In the genomic region with DNA sequence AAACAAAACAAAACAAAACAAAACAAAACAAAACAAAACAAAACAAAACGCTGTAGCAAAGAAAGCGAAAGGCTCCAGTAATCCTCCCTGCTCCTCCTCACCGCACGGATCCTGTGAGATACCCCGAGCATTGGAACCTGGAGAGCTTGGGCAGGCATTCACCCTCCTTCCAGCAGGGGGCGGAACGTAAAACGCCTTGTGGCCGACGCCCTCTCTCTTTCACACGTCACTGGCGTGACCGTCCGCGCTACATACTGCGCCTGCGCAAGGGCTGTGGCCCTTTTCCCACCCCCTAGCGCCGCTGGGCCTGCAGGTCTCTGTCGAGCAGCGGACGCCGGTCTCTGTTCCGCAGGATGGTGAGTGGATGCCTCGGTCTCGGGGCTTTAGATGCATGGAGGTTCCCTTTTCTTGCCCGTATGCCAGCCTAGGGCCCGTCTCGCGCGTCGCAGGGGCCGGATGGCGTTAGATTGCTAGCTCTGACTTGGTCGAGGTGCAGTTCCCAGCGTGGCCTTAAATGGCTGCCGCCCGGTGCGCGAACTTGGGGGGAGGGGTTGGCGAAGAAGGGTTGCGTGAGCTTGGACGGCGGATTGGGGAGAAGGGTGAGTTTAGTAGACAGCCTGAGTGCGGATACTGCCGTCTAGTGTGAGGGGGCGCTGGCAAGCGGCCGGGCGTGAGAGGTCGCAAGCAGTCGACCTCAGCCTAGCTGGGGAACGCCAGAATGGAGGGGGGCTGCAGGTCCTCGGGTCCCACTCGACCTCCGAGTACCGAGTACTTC, we compare ENCODE assay signal across 8 cellular contexts. TPM values are rescaled to one million over a fixed set of nuclear protein-coding genes. Genes with fewer than 3 reads are reported as not detected.
DNase-seq lines count a peak whose midpoint lies in the region; ATAC-seq and TF ChIP-seq lines count a peak whose summit lies in the region.

A gene (plus strand): TSS at position 279 of the 775 bp plus-strand sequence. CDS start 75 bp downstream, at position 354.

- whole genome bisulfite sequencing in adrenal gland, 4 donors, result 0 to 1% (median 0%) methylated on average over 39 to 57 of the region's 57 CpGs
- 0 to 1% methylated on average over 57 of the region's 57 CpGs for whole genome bisulfite sequencing in heart right ventricle, 2 donors

- H3K27me3 ChIP-seq in adrenal gland (no peaks in the 10 kb centered on the region), heart right ventricle (no peaks in the 10 kb centered on the region), upper lobe of right lung (no peaks in the 10 kb centered on the region)

- ATAC-seq in HG02870 (IDR thresholded peaks at IDR 0.05; ENCODE audit: unreplicated experiment) (peak; percentile 87), heart right ventricle (peak; percentile 96 to 99 (median 98)), upper lobe of right lung (peak; percentile 99)

- H3K4me1 ChIP-seq in adrenal gland (replicated peaks in 1 of 2), result peaks cover 16 to 33% of the 10 kb centered on the region in 2 donors
- H3K4me1 ChIP-seq in heart right ventricle, result peaks cover 5 to 43% (median 36%) of the 10 kb centered on the region in 9 donors
- peaks cover 27% of the 10 kb centered on the region for H3K4me1 ChIP-seq in upper lobe of right lung

- H3K27ac ChIP-seq in adrenal gland, result peak within 1 kb of the TSS; percentile 85 to 93 (median 90)
- H3K27ac ChIP-seq in heart right ventricle, result peak within 1 kb of the TSS; percentile 60 to 96 (median 88)
- H3K27ac ChIP-seq in upper lobe of right lung, result peak within 1 kb of the TSS; percentile 93

- H3K9me3 ChIP-seq in adrenal gland (replicated peaks in 1 of 3) (no peaks in the 10 kb centered on the region), heart right ventricle (no peaks in the 10 kb centered on the region), upper lobe of right lung (no peaks in the 10 kb centered on the region)

- in situ Hi-C loops in GM13976 (cut with MboI; ENCODE audit: low sequenced_read_pairs, unreplicated experiment), result no loop called here

- intact Hi-C loops in adrenal gland (cut with DNase I), result no loop called here
- intact Hi-C loops in heart right ventricle (cut with DNase I), result loop anchor here in 2 of 10 donors (5.0 to 10.0 kb wide), 2 partner anchors 45 to 1043 kb away; a partner anchor contains a TSS
- intact Hi-C loops in posterior vena cava (cut with DNase I), result loop anchor here in 1 of 2 donors (10.0 kb wide), 1 partner anchor 197 kb away; no protein-coding TSS in a partner anchor
- intact Hi-C loops in upper lobe of right lung (cut with DNase I), result no loop called here

- DNase-seq in GM13976 (ENCODE audit: low spot score), result peak; percentile 98
- peak; percentile 97 for DNase-seq in NCI-H146 (lab: John Stamatoyannopoulos, UW)
- DNase-seq in T-helper 1 cell, result peak; percentile 93 to 98 (median 96)
- peak; percentile 97 to 99 (median 98) for DNase-seq in adrenal gland
- peak; percentile 97 for DNase-seq in heart right ventricle
- DNase-seq in posterior vena cava (ENCODE audit: low spot score), result peak; percentile 99
- peak; percentile 98 for DNase-seq in upper lobe of right lung

- H3K36me3 ChIP-seq in adrenal gland (replicated peaks in 1 of 2) (peaks cover 0 to 29% of the 10 kb centered on the region in 2 donors), heart right ventricle (peaks cover 0 to 37% (median 27%) of the 10 kb centered on the region in 9 donors), upper lobe of right lung (peaks cover 35% of the 10 kb centered on the region)

- TF ChIP-seq CTCF in GM13976 (IDR thresholded peaks at IDR 0.05; ENCODE audit: borderline replicate concordance, control extremely low read depth, extremely low read depth, insufficient read depth, missing control alignments), result peak; percentile 98
- TF ChIP-seq CTCF in adrenal gland (IDR thresholded peaks at IDR 0.05), result peak; percentile 91 to 98 (median 96)
- TF ChIP-seq CTCF in heart right ventricle (IDR thresholded peaks at IDR 0.05), result peak; percentile 90 to 96 (median 95)
- peak; percentile 90 for TF ChIP-seq CTCF in upper lobe of right lung (IDR thresholded peaks at IDR 0.05)

- peak within 1 kb of the TSS; percentile 72 to 99 (median 90) for H3K4me3 ChIP-seq in adrenal gland
- H3K4me3 ChIP-seq in heart right ventricle, result peak within 1 kb of the TSS; percentile 66 to 92 (median 80)
- peak within 1 kb of the TSS; percentile 91 for H3K4me3 ChIP-seq in upper lobe of right lung

- peak; percentile 85 to 94 for TF ChIP-seq POLR2A in adrenal gland (IDR thresholded peaks at IDR 0.05)

RNA-seq across cellular contexts. Expression of the gene that starts here (rescaled TPM):
- 1,000 to 10,000 TPM in 4 of 8 donors, 100 to 1,000 TPM in 4; 659 to 1,700 (median 996) TPM for total RNA-seq in adrenal gland
- polyA plus RNA-seq in adrenal gland, result 1,000 to 10,000 TPM; 1,376 to 5,145 (median 2,079) TPM
- total RNA-seq in heart right ventricle, result 100 to 1,000 TPM; 468 to 646 (median 544) TPM
- 1,000 to 10,000 TPM; 1,383 to 1,695 TPM for polyA plus RNA-seq in heart right ventricle
- 100 to 1,000 TPM; 735 to 805 TPM for total RNA-seq in posterior vena cava
- 711 TPM for total RNA-seq in upper lobe of right lung

Comparison
In these comparisons a context has a peak if more than half of its experiments do, and no peak if none do; other contexts are left out.
1. Peak in every context shown above with its lines: DNase-seq, ATAC-seq, H3K4me3 ChIP-seq and H3K27ac ChIP-seq.